Comparison of ENCODE assay signal across 28 cellular contexts in the genomic region with DNA sequence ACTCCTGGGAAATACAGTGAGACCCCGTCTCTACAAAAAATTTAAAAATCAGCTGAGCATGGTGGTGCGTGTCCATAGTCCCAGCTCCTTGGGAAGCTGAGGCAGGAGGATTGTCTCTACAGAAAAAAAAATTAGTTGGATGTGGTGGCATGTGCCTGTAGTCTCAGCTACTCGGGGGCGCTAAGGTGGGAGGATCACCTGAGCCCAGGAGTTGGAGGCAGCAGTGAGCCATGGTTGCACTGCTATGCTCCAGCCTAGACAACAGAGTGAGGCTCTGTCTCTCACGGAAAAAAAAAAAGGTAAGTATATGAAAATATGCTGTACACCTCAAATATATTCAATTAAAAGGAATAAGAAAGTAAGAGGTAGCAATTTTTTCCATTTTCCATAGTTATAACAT.
"Had no signal": no experiment of that assay in that cellular context is flagged by ENCODE, and none has a peak within 500 bp of the region (broad histone marks: within the 10 kb centered on the region; RNA-seq: fewer than 3 reads in every experiment).

No MANE protein-coding gene starts in this region.

- H3K27me3 ChIP-seq: stomach, suprapubic skin, testis, thyroid gland, tibial artery, tibial nerve, transverse colon, upper lobe of left lung, upper lobe of right lung, uterus, vagina had no signal

- H3K27ac Mint-ChIP-seq: stimulated activated effector memory CD8-positive, alpha-beta T cell treated with anti-CD3 and anti-CD28 coated beads, Interleukin-12 subunit alpha, Interleukin-12 subunit beta, amount 100 ng/mL, for 72 hours; stimulated activated memory B cell treated with anti-CD40 and anti-IgM and Interleukin-4, amounts not matched to agents 10 μg/mL and 1 μg/mL and 100 μg/mL, for 72 hours; stimulated activated naive B cell treated with anti-CD40 and anti-IgM and Interleukin-4, amounts not matched to agents 10 μg/mL and 1 μg/mL and 100 μg/mL, for 72 hours; stimulated activated naive CD8-positive, alpha-beta T cell treated with anti-CD3 and anti-CD28 coated beads, Interleukin-15, Interleukin-2, amounts not matched to agents 100 ng/mL and 50 ng/mL, for 24 hours had no signal

- H3K4me3 ChIP-seq: stomach, suprapubic skin, testis, thoracic aorta, thyroid gland, tibial artery, tibial nerve, transverse colon, upper lobe of left lung, upper lobe of right lung, uterus, vagina had no signal

- DNase-seq: stimulated activated CD4-positive, alpha-beta T cell treated with anti-CD3 and anti-CD28 coated beads, Interleukin-2, amount 100 ng/mL, for 48 hours; stimulated activated CD4-positive, alpha-beta T cell treated with anti-CD3 and anti-CD28 coated beads, Interleukin-4, amount 100 ng/mL, for 1 hour; stimulated activated CD4-positive, alpha-beta T cell treated with anti-CD3 and anti-CD28 coated beads, Interleukin-4, amount 100 ng/mL, for 24 hours; stimulated activated CD4-positive, alpha-beta T cell treated with anti-CD3 and anti-CD28 coated beads, Interleukin-4, amount 100 ng/mL, for 4 hours; stimulated activated CD8-positive, alpha-beta memory T cell treated with anti-CD3 and anti-CD28 coated beads, Interleukin-4, amount 100 ng/mL, for 48 hours; stimulated activated naive B cell treated with anti-CD40 and anti-IgM and Interleukin-4, amounts not matched to agents 10 μg/mL and 1 μg/mL and 100 μg/mL, for 72 hours; stimulated activated naive CD4-positive, alpha-beta T cell; stimulated activated naive CD4-positive, alpha-beta T cell treated with Interleukin-2 at 50 U/mL for 16 hours; stimulated activated naive CD8-positive, alpha-beta T cell treated with anti-CD3 and anti-CD28 coated beads, Interleukin-15, amount 100 ng/mL, for 72 hours; stimulated activated naive CD8-positive, alpha-beta T cell treated with anti-CD3 and anti-CD28 coated beads, Interleukin-15, Interleukin-2, amounts not matched to agents 100 U/mL and 50 U/mL, for 24 hours; stomach; substantia nigra; testis; thyroid gland; tibial artery; transverse colon; trophoblast cell; upper lobe of left lung; upper lobe of right lung; uterus had no signal

- H3K36me3 ChIP-seq: stomach, suprapubic skin, thoracic aorta, thyroid gland, tibial artery, tibial nerve, transverse colon, upper lobe of left lung, upper lobe of right lung, uterus, vagina had no signal

- H3K4me3 Mint-ChIP-seq: stimulated activated effector memory CD8-positive, alpha-beta T cell treated with anti-CD3 and anti-CD28 coated beads, Interleukin-12 subunit alpha, Interleukin-12 subunit beta, amount 100 ng/mL, for 72 hours; stimulated activated memory B cell treated with anti-CD40 and anti-IgM and Interleukin-4, amounts not matched to agents 10 μg/mL and 1 μg/mL and 100 μg/mL, for 72 hours; stimulated activated naive B cell treated with anti-CD40 and anti-IgM and Interleukin-4, amounts not matched to agents 10 μg/mL and 1 μg/mL and 100 μg/mL, for 72 hours; stimulated activated naive CD8-positive, alpha-beta T cell treated with anti-CD3 and anti-CD28 coated beads, Interleukin-15, amount 100 ng/mL, for 72 hours; stimulated activated naive CD8-positive, alpha-beta T cell treated with anti-CD3 and anti-CD28 coated beads, Interleukin-15, Interleukin-2, amounts not matched to agents 100 ng/mL and 50 ng/mL, for 24 hours had no signal

- H3K4me1 ChIP-seq: stomach, suprapubic skin, testis, thyroid gland, tibial artery, transverse colon, upper lobe of left lung, upper lobe of right lung, uterus, vagina had no signal

- H3K36me3 Mint-ChIP-seq: stimulated activated effector memory CD8-positive, alpha-beta T cell treated with anti-CD3 and anti-CD28 coated beads, Interleukin-12 subunit alpha, Interleukin-12 subunit beta, amount 100 ng/mL, for 72 hours; stimulated activated memory B cell treated with anti-CD40 and anti-IgM and Interleukin-4, amounts not matched to agents 10 μg/mL and 1 μg/mL and 100 μg/mL, for 72 hours; stimulated activated naive B cell treated with anti-CD40 and anti-IgM and Interleukin-4, amounts not matched to agents 10 μg/mL and 1 μg/mL and 100 μg/mL, for 72 hours; type B pancreatic cell had no signal

- H3K9me3 Mint-ChIP-seq: stimulated activated effector memory CD8-positive, alpha-beta T cell treated with anti-CD3 and anti-CD28 coated beads, Interleukin-12 subunit alpha, Interleukin-12 subunit beta, amount 100 ng/mL, for 72 hours; stimulated activated memory B cell treated with anti-CD40 and anti-IgM and Interleukin-4, amounts not matched to agents 10 μg/mL and 1 μg/mL and 100 μg/mL, for 72 hours; stimulated activated naive B cell treated with anti-CD40 and anti-IgM and Interleukin-4, amounts not matched to agents 10 μg/mL and 1 μg/mL and 100 μg/mL, for 72 hours; stimulated activated naive CD8-positive, alpha-beta T cell treated with anti-CD3 and anti-CD28 coated beads, Interleukin-15, amount 100 ng/mL, for 72 hours; stimulated activated naive CD8-positive, alpha-beta T cell treated with anti-CD3 and anti-CD28 coated beads, Interleukin-15, Interleukin-2, amounts not matched to agents 100 ng/mL and 50 ng/mL, for 24 hours had no signal

- H3K4me1 Mint-ChIP-seq: stimulated activated effector memory CD8-positive, alpha-beta T cell treated with anti-CD3 and anti-CD28 coated beads, Interleukin-12 subunit alpha, Interleukin-12 subunit beta, amount 100 ng/mL, for 72 hours; stimulated activated memory B cell treated with anti-CD40 and anti-IgM and Interleukin-4, amounts not matched to agents 10 μg/mL and 1 μg/mL and 100 μg/mL, for 72 hours; stimulated activated naive CD8-positive, alpha-beta T cell treated with anti-CD3 and anti-CD28 coated beads, Interleukin-15, amount 100 ng/mL, for 72 hours had no signal

- H3K27me3 Mint-ChIP-seq: stimulated activated memory B cell treated with anti-CD40 and anti-IgM and Interleukin-4, amounts not matched to agents 10 μg/mL and 1 μg/mL and 100 μg/mL, for 72 hours; stimulated activated naive B cell treated with anti-CD40 and anti-IgM and Interleukin-4, amounts not matched to agents 10 μg/mL and 1 μg/mL and 100 μg/mL, for 72 hours; stimulated activated naive CD8-positive, alpha-beta T cell treated with anti-CD3 and anti-CD28 coated beads, Interleukin-15, amount 100 ng/mL, for 72 hours; stimulated activated naive CD8-positive, alpha-beta T cell treated with anti-CD3 and anti-CD28 coated beads, Interleukin-15, Interleukin-2, amounts not matched to agents 100 ng/mL and 50 ng/mL, for 24 hours; type B pancreatic cell had no signal

- ATAC-seq: stimulated activated effector memory CD8-positive, alpha-beta T cell treated with anti-CD3 and anti-CD28 coated beads, Interleukin-12 subunit alpha, Interleukin-12 subunit beta, amount 100 ng/mL, for 72 hours; stimulated activated memory B cell treated with anti-CD40 and anti-IgM and Interleukin-4, amounts not matched to agents 10 μg/mL and 1 μg/mL and 100 μg/mL, for 72 hours; stimulated activated naive B cell treated with anti-CD40 and anti-IgM and Interleukin-4, amounts not matched to agents 10 μg/mL and 1 μg/mL and 100 μg/mL, for 72 hours; stimulated activated naive CD8-positive, alpha-beta T cell treated with anti-CD3 and anti-CD28 coated beads, Interleukin-15, amount 100 ng/mL, for 72 hours; stimulated activated naive CD8-positive, alpha-beta T cell treated with anti-CD3 and anti-CD28 coated beads, Interleukin-15, Interleukin-2, amounts not matched to agents 100 U/mL and 50 U/mL, for 24 hours; upper lobe of right lung had no signal

- H3K27ac ChIP-seq: stomach, suprapubic skin, testis, thoracic aorta, thyroid gland, tibial artery, tibial nerve, transverse colon, upper lobe of left lung, upper lobe of right lung, uterus, vagina had no signal

- H3K9me3 ChIP-seq: stomach, suprapubic skin, testis, thoracic aorta, thyroid gland, tibial artery, tibial nerve, transverse colon, upper lobe of left lung, upper lobe of right lung, uterus, vagina had no signal
